In the genomic region with DNA sequence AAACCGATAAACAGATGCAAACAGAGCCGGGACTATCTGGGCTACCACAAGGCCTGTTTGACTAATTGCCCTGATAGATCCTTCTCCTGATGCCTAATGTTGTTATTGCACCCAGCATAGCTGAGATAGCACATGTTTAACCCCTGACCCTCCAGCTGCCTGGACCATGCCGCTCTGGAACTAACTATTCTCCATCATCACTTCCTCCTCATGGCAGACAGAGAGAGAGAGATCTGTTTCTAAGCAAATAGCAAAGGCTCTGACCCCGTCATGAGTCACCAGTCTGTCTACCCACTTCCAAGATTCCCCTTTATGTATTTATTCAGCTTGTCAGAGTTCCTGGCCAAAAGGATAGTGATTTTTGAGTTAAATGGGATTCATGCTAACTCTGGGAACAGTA, we compare ENCODE assay signal across 1 cellular context.
TF ChIP-seq lines count a peak whose summit lies in the region.

No MANE protein-coding gene starts in this region.

TF ChIP-seq in HepG2, 621 proteins besides CTCF, POLR2A, EP300 and RAD21 (continued from another document and continues in another):
- TF ChIP-seq ZNF567 (CRISPR knock-in tag; IDR thresholded peaks at IDR 0.05; ENCODE audit: borderline replicate concordance) = no peak
- no peak for TF ChIP-seq ZNF230 (CRISPR knock-in tag; IDR thresholded peaks at IDR 0.05)
- TF ChIP-seq YEATS4 (CRISPR knock-in tag; IDR thresholded peaks at IDR 0.05; ENCODE audit: borderline replicate concordance) = no peak
- TF ChIP-seq ZFP36L2 (CRISPR knock-in tag; IDR thresholded peaks at IDR 0.05) = no peak
- no peak for TF ChIP-seq NBN (conservative IDR thresholded peaks at IDR 0.05)
- TF ChIP-seq, protein P1, sequence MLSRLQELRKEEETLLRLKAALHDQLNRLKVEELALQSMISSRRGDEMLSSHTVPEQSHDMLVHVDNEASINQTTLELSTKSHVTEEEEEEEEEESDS (CRISPR knock-in tag; IDR thresholded peaks at IDR 0.05; ENCODE audit: borderline replicate concordance) = no peak
- TF ChIP-seq ZNF570 (CRISPR knock-in tag; IDR thresholded peaks at IDR 0.05; ENCODE audit: borderline replicate concordance) = no peak
- no peak for TF ChIP-seq ADNP (CRISPR knock-in tag; IDR thresholded peaks at IDR 0.05)
- TF ChIP-seq, protein P2, sequence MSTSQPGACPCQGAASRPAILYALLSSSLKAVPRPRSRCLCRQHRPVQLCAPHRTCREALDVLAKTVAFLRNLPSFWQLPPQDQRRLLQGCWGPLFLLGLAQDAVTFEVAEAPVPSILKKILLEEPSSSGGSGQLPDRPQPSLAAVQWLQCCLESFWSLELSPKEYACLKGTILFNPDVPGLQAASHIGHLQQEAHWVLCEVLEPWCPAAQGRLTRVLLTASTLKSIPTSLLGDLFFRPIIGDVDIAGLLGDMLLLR (CRISPR knock-in tag; IDR thresholded peaks at IDR 0.05) = no peak
- peak; percentile 64; the same call in 1 of the 3 replicates for TF ChIP-seq MXI1 (IDR thresholded peaks at IDR 0.05; ENCODE audit: borderline replicate concordance, low read depth, low read length)
- no peak for TF ChIP-seq RFXAP (CRISPR knock-in tag; IDR thresholded peaks at IDR 0.05; ENCODE audit: borderline replicate concordance)
- TF ChIP-seq ZFYVE20 (CRISPR knock-in tag; IDR thresholded peaks at IDR 0.05; ENCODE audit: borderline replicate concordance, low read depth) = no peak
- TF ChIP-seq CHCHD3 (CRISPR knock-in tag; IDR thresholded peaks at IDR 0.05) = no peak
- TF ChIP-seq NR2F2 (IDR thresholded peaks at IDR 0.05; ENCODE audit: borderline replicate concordance, low read depth) = peak; percentile 63; the same call in 1 of the 2 replicates
- TF ChIP-seq ZNF883 (CRISPR knock-in tag; IDR thresholded peaks at IDR 0.05; ENCODE audit: not compliant biosample characterization) = no peak
- TF ChIP-seq, protein P3, sequence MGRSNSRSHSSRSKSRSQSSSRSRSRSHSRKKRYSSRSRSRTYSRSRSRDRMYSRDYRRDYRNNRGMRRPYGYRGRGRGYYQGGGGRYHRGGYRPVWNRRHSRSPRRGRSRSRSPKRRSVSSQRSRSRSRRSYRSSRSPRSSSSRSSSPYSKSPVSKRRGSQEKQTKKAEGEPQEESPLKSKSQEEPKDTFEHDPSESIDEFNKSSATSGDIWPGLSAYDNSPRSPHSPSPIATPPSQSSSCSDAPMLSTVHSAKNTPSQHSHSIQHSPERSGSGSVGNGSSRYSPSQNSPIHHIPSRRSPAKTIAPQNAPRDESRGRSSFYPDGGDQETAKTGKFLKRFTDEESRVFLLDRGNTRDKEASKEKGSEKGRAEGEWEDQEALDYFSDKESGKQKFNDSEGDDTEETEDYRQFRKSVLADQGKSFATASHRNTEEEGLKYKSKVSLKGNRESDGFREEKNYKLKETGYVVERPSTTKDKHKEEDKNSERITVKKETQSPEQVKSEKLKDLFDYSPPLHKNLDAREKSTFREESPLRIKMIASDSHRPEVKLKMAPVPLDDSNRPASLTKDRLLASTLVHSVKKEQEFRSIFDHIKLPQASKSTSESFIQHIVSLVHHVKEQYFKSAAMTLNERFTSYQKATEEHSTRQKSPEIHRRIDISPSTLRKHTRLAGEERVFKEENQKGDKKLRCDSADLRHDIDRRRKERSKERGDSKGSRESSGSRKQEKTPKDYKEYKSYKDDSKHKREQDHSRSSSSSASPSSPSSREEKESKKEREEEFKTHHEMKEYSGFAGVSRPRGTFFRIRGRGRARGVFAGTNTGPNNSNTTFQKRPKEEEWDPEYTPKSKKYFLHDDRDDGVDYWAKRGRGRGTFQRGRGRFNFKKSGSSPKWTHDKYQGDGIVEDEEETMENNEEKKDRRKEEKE (IDR thresholded peaks at IDR 0.05) = no peak
- TF ChIP-seq, protein P4, sequence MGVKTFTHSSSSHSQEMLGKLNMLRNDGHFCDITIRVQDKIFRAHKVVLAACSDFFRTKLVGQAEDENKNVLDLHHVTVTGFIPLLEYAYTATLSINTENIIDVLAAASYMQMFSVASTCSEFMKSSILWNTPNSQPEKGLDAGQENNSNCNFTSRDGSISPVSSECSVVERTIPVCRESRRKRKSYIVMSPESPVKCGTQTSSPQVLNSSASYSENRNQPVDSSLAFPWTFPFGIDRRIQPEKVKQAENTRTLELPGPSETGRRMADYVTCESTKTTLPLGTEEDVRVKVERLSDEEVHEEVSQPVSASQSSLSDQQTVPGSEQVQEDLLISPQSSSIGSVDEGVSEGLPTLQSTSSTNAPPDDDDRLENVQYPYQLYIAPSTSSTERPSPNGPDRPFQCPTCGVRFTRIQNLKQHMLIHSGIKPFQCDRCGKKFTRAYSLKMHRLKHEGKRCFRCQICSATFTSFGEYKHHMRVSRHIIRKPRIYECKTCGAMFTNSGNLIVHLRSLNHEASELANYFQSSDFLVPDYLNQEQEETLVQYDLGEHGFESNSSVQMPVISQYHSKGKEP (CRISPR knock-in tag; IDR thresholded peaks at IDR 0.05) = no peak
- no peak for TF ChIP-seq KDM4B (CRISPR knock-in tag; IDR thresholded peaks at IDR 0.05)
- TF ChIP-seq RFX1 (IDR thresholded peaks at IDR 0.05) = no peak
- no peak for TF ChIP-seq KMT2A (CRISPR knock-in tag; IDR thresholded peaks at IDR 0.05)
- no peak for TF ChIP-seq HNRNPH1 (optimal IDR thresholded peaks at IDR 0.05; ENCODE audit: low read depth, low read length)
- TF ChIP-seq, protein P5, sequence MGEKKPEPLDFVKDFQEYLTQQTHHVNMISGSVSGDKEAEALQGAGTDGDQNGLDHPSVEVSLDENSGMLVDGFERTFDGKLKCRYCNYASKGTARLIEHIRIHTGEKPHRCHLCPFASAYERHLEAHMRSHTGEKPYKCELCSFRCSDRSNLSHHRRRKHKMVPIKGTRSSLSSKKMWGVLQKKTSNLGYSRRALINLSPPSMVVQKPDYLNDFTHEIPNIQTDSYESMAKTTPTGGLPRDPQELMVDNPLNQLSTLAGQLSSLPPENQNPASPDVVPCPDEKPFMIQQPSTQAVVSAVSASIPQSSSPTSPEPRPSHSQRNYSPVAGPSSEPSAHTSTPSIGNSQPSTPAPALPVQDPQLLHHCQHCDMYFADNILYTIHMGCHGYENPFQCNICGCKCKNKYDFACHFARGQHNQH (CRISPR knock-in tag; IDR thresholded peaks at IDR 0.05) = 0 out of 2 replicates have a peak, but pooled peaks have one; percentile 22
- TF ChIP-seq SCMH1 (CRISPR knock-in tag; IDR thresholded peaks at IDR 0.05; ENCODE audit: borderline replicate concordance) = no peak
- TF ChIP-seq, protein P6, sequence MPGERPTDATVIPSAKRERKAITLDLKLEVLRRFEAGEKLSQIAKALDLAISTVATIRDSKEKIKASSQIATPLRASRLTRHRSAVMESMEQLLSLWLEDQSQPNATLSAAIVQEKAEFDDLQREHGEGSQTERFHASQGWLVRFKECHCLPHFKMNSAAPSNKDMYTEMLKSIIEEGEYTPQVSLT (CRISPR knock-in tag; IDR thresholded peaks at IDR 0.05; ENCODE audit: borderline replicate concordance, low read depth) = no peak
- no peak for TF ChIP-seq HCFC1 (IDR thresholded peaks at IDR 0.05; ENCODE audit: low read depth, low read length)
- TF ChIP-seq SRSF4 (IDR thresholded peaks at IDR 0.05; ENCODE audit: low read depth, low read length, poor library complexity, severe bottlenecking) = no peak
- peak; percentile 54; the same call in 1 of the 2 replicates for TF ChIP-seq ATF1 (CRISPR knock-in tag; IDR thresholded peaks at IDR 0.05)
- TF ChIP-seq, protein P7, sequence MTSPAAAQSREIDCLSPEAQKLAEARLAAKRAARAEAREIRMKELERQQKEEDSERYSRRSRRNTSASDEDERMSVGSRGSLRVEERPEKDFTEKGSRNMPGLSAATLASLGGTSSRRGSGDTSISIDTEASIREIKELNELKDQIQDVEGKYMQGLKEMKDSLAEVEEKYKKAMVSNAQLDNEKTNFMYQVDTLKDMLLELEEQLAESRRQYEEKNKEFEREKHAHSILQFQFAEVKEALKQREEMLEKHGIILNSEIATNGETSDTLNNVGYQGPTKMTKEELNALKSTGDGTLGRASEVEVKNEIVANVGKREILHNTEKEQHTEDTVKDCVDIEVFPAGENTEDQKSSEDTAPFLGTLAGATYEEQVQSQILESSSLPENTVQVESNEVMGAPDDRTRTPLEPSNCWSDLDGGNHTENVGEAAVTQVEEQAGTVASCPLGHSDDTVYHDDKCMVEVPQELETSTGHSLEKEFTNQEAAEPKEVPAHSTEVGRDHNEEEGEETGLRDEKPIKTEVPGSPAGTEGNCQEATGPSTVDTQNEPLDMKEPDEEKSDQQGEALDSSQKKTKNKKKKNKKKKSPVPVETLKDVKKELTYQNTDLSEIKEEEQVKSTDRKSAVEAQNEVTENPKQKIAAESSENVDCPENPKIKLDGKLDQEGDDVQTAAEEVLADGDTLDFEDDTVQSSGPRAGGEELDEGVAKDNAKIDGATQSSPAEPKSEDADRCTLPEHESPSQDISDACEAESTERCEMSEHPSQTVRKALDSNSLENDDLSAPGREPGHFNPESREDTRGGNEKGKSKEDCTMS (CRISPR knock-in tag; conservative IDR thresholded peaks at IDR 0.05) = no peak
- TF ChIP-seq ZNF235 (CRISPR knock-in tag; IDR thresholded peaks at IDR 0.05; ENCODE audit: borderline replicate concordance) = no peak
- TF ChIP-seq ZNF839 (CRISPR knock-in tag; IDR thresholded peaks at IDR 0.05; ENCODE audit: borderline replicate concordance) = no peak
- TF ChIP-seq, protein P8, sequence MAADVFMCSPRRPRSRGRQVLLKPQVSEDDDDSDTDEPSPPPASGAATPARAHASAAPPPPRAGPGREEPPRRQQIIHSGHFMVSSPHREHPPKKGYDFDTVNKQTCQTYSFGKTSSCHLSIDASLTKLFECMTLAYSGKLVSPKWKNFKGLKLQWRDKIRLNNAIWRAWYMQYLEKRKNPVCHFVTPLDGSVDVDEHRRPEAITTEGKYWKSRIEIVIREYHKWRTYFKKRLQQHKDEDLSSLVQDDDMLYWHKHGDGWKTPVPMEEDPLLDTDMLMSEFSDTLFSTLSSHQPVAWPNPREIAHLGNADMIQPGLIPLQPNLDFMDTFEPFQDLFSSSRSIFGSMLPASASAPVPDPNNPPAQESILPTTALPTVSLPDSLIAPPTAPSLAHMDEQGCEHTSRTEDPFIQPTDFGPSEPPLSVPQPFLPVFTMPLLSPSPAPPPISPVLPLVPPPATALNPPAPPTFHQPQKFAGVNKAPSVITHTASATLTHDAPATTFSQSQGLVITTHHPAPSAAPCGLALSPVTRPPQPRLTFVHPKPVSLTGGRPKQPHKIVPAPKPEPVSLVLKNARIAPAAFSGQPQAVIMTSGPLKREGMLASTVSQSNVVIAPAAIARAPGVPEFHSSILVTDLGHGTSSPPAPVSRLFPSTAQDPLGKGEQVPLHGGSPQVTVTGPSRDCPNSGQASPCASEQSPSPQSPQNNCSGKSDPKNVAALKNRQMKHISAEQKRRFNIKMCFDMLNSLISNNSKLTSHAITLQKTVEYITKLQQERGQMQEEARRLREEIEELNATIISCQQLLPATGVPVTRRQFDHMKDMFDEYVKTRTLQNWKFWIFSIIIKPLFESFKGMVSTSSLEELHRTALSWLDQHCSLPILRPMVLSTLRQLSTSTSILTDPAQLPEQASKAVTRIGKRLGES (CRISPR knock-in tag; IDR thresholded peaks at IDR 0.05; ENCODE audit: borderline replicate concordance) = no peak
- TF ChIP-seq, protein P9, sequence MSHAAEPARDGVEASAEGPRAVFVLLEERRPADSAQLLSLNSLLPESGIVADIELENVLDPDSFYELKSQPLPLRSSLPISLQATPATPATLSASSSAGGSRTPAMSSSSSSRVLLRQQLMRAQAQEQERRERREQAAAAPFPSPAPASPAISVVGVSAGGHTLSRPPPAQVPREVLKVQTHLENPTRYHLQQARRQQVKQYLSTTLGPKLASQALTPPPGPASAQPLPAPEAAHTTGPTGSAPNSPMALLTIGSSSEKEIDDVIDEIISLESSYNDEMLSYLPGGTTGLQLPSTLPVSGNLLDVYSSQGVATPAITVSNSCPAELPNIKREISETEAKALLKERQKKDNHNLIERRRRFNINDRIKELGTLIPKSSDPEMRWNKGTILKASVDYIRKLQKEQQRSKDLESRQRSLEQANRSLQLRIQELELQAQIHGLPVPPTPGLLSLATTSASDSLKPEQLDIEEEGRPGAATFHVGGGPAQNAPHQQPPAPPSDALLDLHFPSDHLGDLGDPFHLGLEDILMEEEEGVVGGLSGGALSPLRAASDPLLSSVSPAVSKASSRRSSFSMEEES (CRISPR knock-in tag; IDR thresholded peaks at IDR 0.05) = peak; percentile 60; the same call in 1 of the 2 replicates
- TF ChIP-seq HMGA1 (CRISPR knock-in tag; conservative IDR thresholded peaks at IDR 0.05) = no peak
- no peak for TF ChIP-seq KLF15 (CRISPR knock-in tag; IDR thresholded peaks at IDR 0.05; ENCODE audit: borderline replicate concordance)
- TF ChIP-seq, protein P10, sequence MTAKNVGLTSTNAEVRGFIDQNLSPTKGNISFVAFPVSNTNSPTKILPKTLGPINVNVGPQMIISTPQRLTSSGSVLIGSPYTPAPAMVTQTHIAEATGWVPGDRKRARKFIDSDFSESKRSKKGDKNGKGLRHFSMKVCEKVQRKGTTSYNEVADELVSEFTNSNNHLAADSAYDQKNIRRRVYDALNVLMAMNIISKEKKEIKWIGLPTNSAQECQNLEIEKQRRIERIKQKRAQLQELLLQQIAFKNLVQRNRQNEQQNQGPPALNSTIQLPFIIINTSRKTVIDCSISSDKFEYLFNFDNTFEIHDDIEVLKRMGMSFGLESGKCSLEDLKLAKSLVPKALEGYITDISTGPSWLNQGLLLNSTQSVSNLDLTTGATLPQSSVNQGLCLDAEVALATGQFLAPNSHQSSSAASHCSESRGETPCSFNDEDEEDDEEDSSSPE (CRISPR knock-in tag; IDR thresholded peaks at IDR 0.05) = no peak
- TF ChIP-seq SIN3B (IDR thresholded peaks at IDR 0.05; ENCODE audit: low read length) = no peak
- TF ChIP-seq RXRA (CRISPR knock-in tag; IDR thresholded peaks at IDR 0.05) = peak; percentile 53; the same call in 1 of the 2 replicates
- no peak for TF ChIP-seq ZNF703 (CRISPR knock-in tag; IDR thresholded peaks at IDR 0.05; ENCODE audit: borderline replicate concordance)
- TF ChIP-seq ZNF225 (CRISPR knock-in tag; IDR thresholded peaks at IDR 0.05) = no peak
